Comparison of ENCODE assay signal across 7 cellular contexts in the genomic region with DNA sequence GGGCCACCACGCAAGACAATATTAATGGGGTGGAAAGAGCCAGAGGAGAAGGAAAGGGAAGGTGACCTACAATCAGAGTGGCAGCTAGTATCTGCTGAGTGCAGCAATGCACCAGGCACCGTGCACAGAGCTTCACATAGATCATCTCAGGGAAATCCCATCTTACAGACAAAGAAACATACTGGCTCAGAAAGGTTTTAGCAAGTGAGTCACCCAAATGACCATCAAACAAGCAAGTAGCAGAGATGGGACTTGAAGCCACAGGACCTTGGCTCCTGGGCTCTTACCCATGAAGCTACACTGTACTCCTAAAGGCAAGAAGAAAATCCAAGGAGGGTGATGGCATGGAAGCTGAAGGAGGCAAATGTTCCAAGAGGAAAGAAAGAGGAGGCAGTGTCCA. TPM values are rescaled to one million over a fixed set of nuclear protein-coding genes. Genes with fewer than 3 reads are reported as not detected.
A peak's percentile ranks its signal among the peaks of the same experiment; 100 is the strongest.
DNase-seq lines count a peak whose midpoint lies in the region; ATAC-seq, FAIRE-seq and TF ChIP-seq lines count a peak whose summit lies in the region.

No MANE protein-coding gene starts in this region.

- no peak for TF ChIP-seq POLR2A in H54 (IDR thresholded peaks at IDR 0.05; ENCODE audit: low read depth, low read length)
- no peak for TF ChIP-seq POLR2A in suprapubic skin (IDR thresholded peaks at IDR 0.05)

- no peak for TF ChIP-seq EP300 in suprapubic skin (IDR thresholded peaks at IDR 0.05)

- intact Hi-C loops in head of caudate nucleus (cut with DNase I): no loop called here

- H3K36me3 ChIP-seq in suprapubic skin: peaks cover 11% of the 10 kb centered on the region

- DNase-seq in H54 (ENCODE audit: insufficient read length, low spot score) (no peak), NCI-H226 (peak; percentile 57), foreskin fibroblast (peak; percentile 41 to 58), suprapubic skin (ENCODE audit: low spot score in 2 of 2) (no peak), NCI-H1436 (lab: John Stamatoyannopoulos, UW) (no peak), head of caudate nucleus (no peak)

- WGBS in suprapubic skin: 87% methylated on average over 2 of the region's 2 CpGs

- H3K4me3 ChIP-seq in foreskin fibroblast (ENCODE audit: low read depth in 1 of 2, low read length in 2 of 2) (peak overlapping the region; percentile 26 to 27), suprapubic skin (no peak overlapping the region)

- no peaks in the 10 kb centered on the region for H3K27me3 ChIP-seq in suprapubic skin

- peaks cover 55% of the 10 kb centered on the region for H3K4me1 ChIP-seq in suprapubic skin

- peak overlapping the region; percentile 75 for H3K27ac ChIP-seq in suprapubic skin

- no peak for ATAC-seq in GM21619 (IDR thresholded peaks at IDR 0.05; ENCODE audit: unreplicated experiment)

- H3K9me3 ChIP-seq in suprapubic skin: no peaks in the 10 kb centered on the region

- peak; percentile 50 for FAIRE-seq in H54 (lab: Jason Lieb, UNC)

- TF ChIP-seq CTCF in foreskin fibroblast (IDR thresholded peaks at IDR 0.05; ENCODE audit: low read depth, low read length): no peak
- no peak for TF ChIP-seq CTCF in suprapubic skin (IDR thresholded peaks at IDR 0.05)

RNA-seq across cellular contexts. Expression of a gene that starts 6.8 kb away (rescaled TPM):
- 100 to 1,000 TPM; 101 to 107 (median 102) TPM for total RNA-seq in suprapubic skin

Comparison
In these comparisons a context has a peak if more than half of its experiments do, and no peak if none do; other contexts are left out.
1. DNase-seq: peak in NCI-H226 (single experiment) and foreskin fibroblast (2 of 2); none in H54 (single experiment), suprapubic skin (0 of 2), NCI-H1436 (single experiment) and head of caudate nucleus (0 of 42).